ENCODE assay signal across 21 cellular contexts in genomic region chr11:68707527-68707926, GRCh38. TPM values are rescaled to one million over a fixed set of nuclear protein-coding genes. Genes with fewer than 3 reads are reported as not detected.
DNase-seq lines count a peak whose midpoint lies in the region; ATAC-seq and TF ChIP-seq lines count a peak whose summit lies in the region.
"Had no signal": no experiment of that assay in that cellular context is flagged by ENCODE, and none has a peak within 500 bp of the region (broad histone marks: within the 10 kb centered on the region; RNA-seq: fewer than 3 reads in every experiment).

No MANE protein-coding gene starts in this region.

- no peaks in the 10 kb centered on the region for H3K4me1 Mint-ChIP-seq in T-helper 17 cell
- H3K4me1 Mint-ChIP-seq in neural progenitor cell, result peaks cover 36% of the 10 kb centered on the region
- H3K4me1 Mint-ChIP-seq: IgD-negative memory B cell had no signal

- H3K27ac Mint-ChIP-seq in T-helper 17 cell, result peak overlapping the region; percentile 4
- H3K27ac Mint-ChIP-seq in neural progenitor cell, result no peak overlapping the region
- H3K27ac Mint-ChIP-seq: CD8-positive, alpha-beta T cell; IgD-negative memory B cell had no signal

- H2AFZ ChIP-seq in neural progenitor cell (replicated peaks), result peak overlapping the region; percentile 14
- H2AFZ ChIP-seq: GM23248 had no signal

- H3K9ac ChIP-seq in neural progenitor cell, result no peak overlapping the region
- H3K9ac ChIP-seq: GM23248 had no signal

- peaks cover 37% of the 10 kb centered on the region for H3F3A ChIP-seq in neural progenitor cell (ENCODE audit: low read depth)

- DNase-seq in NCI-H1436 (lab: John Stamatoyannopoulos, UW) (peak; percentile 14), NCI-H1436 treated with DMSO at 0.1 percent for 48 hours (lab: John Stamatoyannopoulos, UW) (no peak), T-helper 17 cell (no peak), neural progenitor cell (ENCODE audit: low spot score) (no peak), DMS153 treated with DMSO at 0.1 percent for 48 hours (lab: John Stamatoyannopoulos, UW; ENCODE audit: unreplicated experiment) (no peak)
- DNase-seq in activated CD4-positive, alpha-beta T cell treated with anti-CD3 and anti-CD28 coated beads, Interleukin-2, amount 50 U/mL, for 1 hour, result no peak
- DNase-seq: AML-193; Calu3; CD8-positive, alpha-beta T cell; DMS53; DND-41; EL; GM23248; H9 had no signal

- H3K27me3 Mint-ChIP-seq in T-helper 17 cell (no peaks in the 10 kb centered on the region), neural progenitor cell (ENCODE audit: insufficient read depth, low read depth) (peaks cover 17% of the 10 kb centered on the region)

- H3K4me3 Mint-ChIP-seq in T-helper 17 cell (no peak overlapping the region), neural progenitor cell (no peak overlapping the region)
- H3K4me3 Mint-ChIP-seq: CD8-positive, alpha-beta T cell; H9; IgD-negative memory B cell had no signal

- H3K9me3 ChIP-seq in T-helper 17 cell (ENCODE audit: control insufficient read depth, low read length, poor library complexity, severe bottlenecking), result no peaks in the 10 kb centered on the region
- no peaks in the 10 kb centered on the region for H3K9me3 ChIP-seq in neural progenitor cell (ENCODE audit: low read depth)
- H3K9me3 ChIP-seq: A549 had no signal

- ATAC-seq in T-helper 17 cell (no peak), GM21619 (IDR thresholded peaks at IDR 0.05; ENCODE audit: unreplicated experiment) (no peak)
- ATAC-seq: A549; CD8-positive, alpha-beta T cell; GM12878; HepG2 had no signal

- H3K79me2 ChIP-seq in neural progenitor cell (ENCODE audit: low read depth), result no peaks in the 10 kb centered on the region

- H3K4me2 ChIP-seq in neural progenitor cell, result no peak overlapping the region
- H3K4me2 ChIP-seq: A549 had no signal

- TF ChIP-seq CTCF in neural progenitor cell (IDR thresholded peaks at IDR 0.05), result no peak

- H3K4me3 ChIP-seq in neural progenitor cell, result no peak overlapping the region
- H3K4me3 ChIP-seq: A549, GM12878, GM23248 had no signal

- peaks cover 4% of the 10 kb centered on the region for H4K20me1 ChIP-seq in neural progenitor cell (ENCODE audit: low read depth)

- H3K36me3 ChIP-seq in neural progenitor cell, result no peaks in the 10 kb centered on the region

- H3K4me1 ChIP-seq in neural progenitor cell, result peaks cover 49% of the 10 kb centered on the region
- H3K4me1 ChIP-seq: A549 had no signal

- H3K27me3 ChIP-seq in neural progenitor cell, result no peaks in the 10 kb centered on the region

- H3K9me3 Mint-ChIP-seq in neural progenitor cell, result no peaks in the 10 kb centered on the region
- H3K9me3 Mint-ChIP-seq: CD8-positive, alpha-beta T cell; H9; IgD-negative memory B cell had no signal

- H3K36me3 Mint-ChIP-seq in T-helper 17 cell (ENCODE audit: low read depth), result peaks cover 5% of the 10 kb centered on the region
- peaks cover 2% of the 10 kb centered on the region for H3K36me3 Mint-ChIP-seq in neural progenitor cell
- H3K36me3 Mint-ChIP-seq: CD8-positive, alpha-beta T cell; IgD-negative memory B cell had no signal

- no peak overlapping the region for H3K27ac ChIP-seq in neural progenitor cell
- H3K27ac ChIP-seq: 22Rv1, A549, GM23248 had no signal

RNA-seq across cellular contexts. Expression of gene GAL, which starts 23.2 kb away (rescaled TPM):
- not detected for total RNA-seq in T-helper 17 cell
- total RNA-seq in neural progenitor cell (ENCODE audit: low replicate concordance), result 1.7 TPM in 1 of 2 replicates, not detected in the other
- total RNA-seq: CD8-positive, alpha-beta T cell; G401; GM12878; HepG2 had no signal

RNA-seq across cellular contexts. Expression of gene TESMIN, which starts 43.8 kb away (rescaled TPM):
- total RNA-seq in T-helper 17 cell (1 to 10 TPM; 5.0 to 5.5 TPM), neural progenitor cell (ENCODE audit: low replicate concordance) (7.4 and 8.1 TPM in 2 replicates)
- total RNA-seq: GM23248 had no signal
